1 cellular context compared by ENCODE assay signal in the genomic region with DNA sequence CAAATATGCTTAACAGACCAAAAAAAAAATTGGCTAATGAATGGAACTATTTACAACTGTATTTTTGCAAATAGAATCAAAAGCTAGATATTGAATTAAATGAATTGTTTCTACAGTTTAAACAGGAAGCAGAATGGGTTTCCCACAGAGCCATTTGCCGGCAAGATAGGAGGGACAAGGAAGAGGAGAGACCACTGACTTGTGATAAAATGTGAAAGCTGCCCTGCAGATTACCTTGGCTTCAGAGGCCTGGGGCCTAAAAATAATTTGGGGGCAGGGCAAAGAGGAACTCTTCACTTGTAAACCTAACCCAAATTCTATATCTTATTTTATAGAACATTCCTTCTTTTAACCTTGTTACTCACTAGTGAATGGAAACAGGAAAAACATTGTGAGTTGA.
TF ChIP-seq lines count a peak whose summit lies in the region.

No MANE protein-coding gene starts in this region.

TF ChIP-seq in K562, 482 proteins besides CTCF, POLR2A, EP300 and RAD21 (continued from another document):
- TF ChIP-seq ZNF175 (CRISPR knock-in tag; IDR thresholded peaks at IDR 0.05; ENCODE audit: low read depth) (no peak), MED1 (CRISPR knock-in tag; IDR thresholded peaks at IDR 0.05; ENCODE audit: borderline replicate concordance) (no peak), RBBP5 (IDR thresholded peaks at IDR 0.05; ENCODE audit: borderline replicate concordance, insufficient read depth, low read length, poor library complexity, severe bottlenecking) (no peak), ZNF384 (IDR thresholded peaks at IDR 0.05; ENCODE audit: low read depth, low read length) (no peak)
- TF ChIP-seq, protein P1, sequence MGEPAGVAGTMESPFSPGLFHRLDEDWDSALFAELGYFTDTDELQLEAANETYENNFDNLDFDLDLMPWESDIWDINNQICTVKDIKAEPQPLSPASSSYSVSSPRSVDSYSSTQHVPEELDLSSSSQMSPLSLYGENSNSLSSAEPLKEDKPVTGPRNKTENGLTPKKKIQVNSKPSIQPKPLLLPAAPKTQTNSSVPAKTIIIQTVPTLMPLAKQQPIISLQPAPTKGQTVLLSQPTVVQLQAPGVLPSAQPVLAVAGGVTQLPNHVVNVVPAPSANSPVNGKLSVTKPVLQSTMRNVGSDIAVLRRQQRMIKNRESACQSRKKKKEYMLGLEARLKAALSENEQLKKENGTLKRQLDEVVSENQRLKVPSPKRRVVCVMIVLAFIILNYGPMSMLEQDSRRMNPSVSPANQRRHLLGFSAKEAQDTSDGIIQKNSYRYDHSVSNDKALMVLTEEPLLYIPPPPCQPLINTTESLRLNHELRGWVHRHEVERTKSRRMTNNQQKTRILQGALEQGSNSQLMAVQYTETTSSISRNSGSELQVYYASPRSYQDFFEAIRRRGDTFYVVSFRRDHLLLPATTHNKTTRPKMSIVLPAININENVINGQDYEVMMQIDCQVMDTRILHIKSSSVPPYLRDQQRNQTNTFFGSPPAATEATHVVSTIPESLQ (CRISPR knock-in tag; IDR thresholded peaks at IDR 0.05): no peak
